In the genomic region with DNA sequence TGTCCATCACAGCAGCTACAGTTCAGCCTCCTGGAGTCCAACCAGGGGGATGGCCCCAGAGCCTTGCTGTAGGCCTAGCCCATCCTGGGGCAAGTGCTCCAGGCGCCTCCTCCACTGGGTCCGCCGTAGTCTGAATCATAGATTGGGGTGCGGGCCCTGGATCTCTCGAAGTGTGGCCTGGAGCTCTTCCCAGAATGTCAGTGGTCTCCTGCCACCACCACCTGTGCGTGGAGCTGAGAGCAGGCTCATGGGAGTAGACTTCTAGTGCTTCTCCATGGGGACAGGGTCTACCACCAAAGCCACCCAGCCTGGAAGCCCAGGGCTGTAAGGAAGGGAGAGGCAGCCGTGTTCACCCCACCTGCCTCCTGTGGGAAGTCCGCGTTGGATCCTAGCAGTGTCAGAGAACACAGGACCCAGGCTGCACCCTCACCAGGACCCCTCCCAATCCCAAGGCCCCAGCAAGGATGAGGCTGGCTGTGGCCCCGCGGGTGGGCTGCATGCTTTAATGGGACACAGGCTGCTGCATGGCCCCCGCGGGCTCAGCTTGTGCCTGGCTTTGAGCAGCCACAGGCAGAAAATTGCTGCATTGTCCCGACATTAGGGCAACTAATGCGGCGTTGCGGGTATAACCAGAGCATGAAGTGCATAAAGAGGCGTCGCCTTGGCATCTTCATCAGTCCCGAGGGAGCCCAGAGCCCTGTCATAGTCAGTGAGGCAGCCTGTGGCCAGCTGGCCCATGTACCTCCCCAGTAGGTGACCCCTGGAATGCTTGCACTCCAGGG, we compare ENCODE assay signal across 1 cellular context.
TF ChIP-seq lines count a peak whose summit lies in the region.

No MANE protein-coding gene starts in this region.

TF ChIP-seq in H1, 55 proteins besides CTCF, POLR2A, EP300 and RAD21:
- TF ChIP-seq CBX8 (IDR thresholded peaks at IDR 0.05; ENCODE audit: borderline replicate concordance, low read depth, low read length) = no peak
- no peak for TF ChIP-seq GTF2F1 (IDR thresholded peaks at IDR 0.05; ENCODE audit: borderline replicate concordance, low read depth, low read length)
- no peak for TF ChIP-seq SP2 (IDR thresholded peaks at IDR 0.05; ENCODE audit: low read length)
- TF ChIP-seq, protein P1, sequence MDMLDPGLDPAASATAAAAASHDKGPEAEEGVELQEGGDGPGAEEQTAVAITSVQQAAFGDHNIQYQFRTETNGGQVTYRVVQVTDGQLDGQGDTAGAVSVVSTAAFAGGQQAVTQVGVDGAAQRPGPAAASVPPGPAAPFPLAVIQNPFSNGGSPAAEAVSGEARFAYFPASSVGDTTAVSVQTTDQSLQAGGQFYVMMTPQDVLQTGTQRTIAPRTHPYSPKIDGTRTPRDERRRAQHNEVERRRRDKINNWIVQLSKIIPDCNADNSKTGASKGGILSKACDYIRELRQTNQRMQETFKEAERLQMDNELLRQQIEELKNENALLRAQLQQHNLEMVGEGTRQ (IDR thresholded peaks at IDR 0.05; ENCODE audit: low read length) = no peak
- no peak for TF ChIP-seq TAF1 (IDR thresholded peaks at IDR 0.05; ENCODE audit: low read depth, low read length)
- no peak for TF ChIP-seq SRF (IDR thresholded peaks at IDR 0.05; ENCODE audit: low read depth, low read length)
- no peak for TF ChIP-seq HDAC6 (IDR thresholded peaks at IDR 0.05; ENCODE audit: low read depth, low read length)
- TF ChIP-seq KDM5A (IDR thresholded peaks at IDR 0.05; ENCODE audit: low read length) = no peak
- no peak; a peak in 1 of 4 replicates for TF ChIP-seq SIN3A (conservative IDR thresholded peaks at IDR 0.05 in 1 of 2, IDR thresholded peaks at IDR 0.05 in 1 of 2; ENCODE audit: low read depth in 1 of 2, low read length in 2 of 2)
- no peak for TF ChIP-seq CEBPB (IDR thresholded peaks at IDR 0.05; ENCODE audit: low read depth, low read length)
- no peak for TF ChIP-seq CTBP2 (IDR thresholded peaks at IDR 0.05; ENCODE audit: borderline replicate concordance, insufficient read depth, insufficient read length, low read length)
- TF ChIP-seq NANOG (IDR thresholded peaks at IDR 0.05; ENCODE audit: insufficient read depth, low read depth, low read length, poor library complexity, severe bottlenecking) = no peak
- TF ChIP-seq FOSL1 (IDR thresholded peaks at IDR 0.05; ENCODE audit: insufficient read depth, low read depth, low read length) = no peak
- TF ChIP-seq ASH2L (IDR thresholded peaks at IDR 0.05; ENCODE audit: low read length) = no peak
- TF ChIP-seq BCL11A (IDR thresholded peaks at IDR 0.05; ENCODE audit: low read depth in 2 of 2, low read length in 2 of 2) = no peak
- no peak for TF ChIP-seq YY1 (IDR thresholded peaks at IDR 0.05; ENCODE audit: low read depth, low read length)
- no peak for TF ChIP-seq BACH1 (IDR thresholded peaks at IDR 0.05; ENCODE audit: low read length)
- TF ChIP-seq KDM4A (IDR thresholded peaks at IDR 0.05; ENCODE audit: low read depth, low read length, severe bottlenecking) = no peak
- TF ChIP-seq GABPA (IDR thresholded peaks at IDR 0.05; ENCODE audit: borderline replicate concordance, insufficient read depth, low read length) = no peak
TF ChIP-seq in H1: peak in this region for 0.
